Comparison of ENCODE assay signal across 20 cellular contexts in the genomic region with DNA sequence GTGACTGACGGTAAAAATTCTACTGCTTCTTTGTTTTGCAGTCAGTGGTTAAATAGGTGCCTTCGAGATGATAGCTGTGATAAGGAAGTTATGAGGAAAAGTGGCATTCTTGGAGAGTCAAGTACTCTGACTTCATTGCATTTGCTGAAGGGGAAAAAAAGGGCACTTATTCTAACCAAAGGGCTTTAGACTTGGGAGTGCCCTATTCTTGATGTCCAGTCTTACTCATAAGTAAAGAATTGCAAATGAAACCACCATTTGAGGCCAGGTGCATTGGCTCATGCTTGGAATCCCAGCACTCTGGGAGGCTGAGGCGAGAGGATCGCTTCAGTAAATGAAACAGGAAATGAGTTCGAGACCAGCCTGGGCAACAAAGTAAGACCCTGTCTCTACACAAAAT.
DNase-seq lines count a peak whose midpoint lies in the region; ATAC-seq and FAIRE-seq lines count a peak whose summit lies in the region.
"Had no signal": no experiment of that assay in that cellular context is flagged by ENCODE, and none has a peak within 500 bp of the region (broad histone marks: within the 10 kb centered on the region; RNA-seq: fewer than 3 reads in every experiment).

No MANE protein-coding gene starts in this region.

- no peaks in the 10 kb centered on the region for H3K9me3 Mint-ChIP-seq in activated naive CD4-positive, alpha-beta T cell treated with anti-CD3 and anti-CD28 coated beads, Interleukin-2, amount 50 U/mL, for 24 hours
- H3K9me3 Mint-ChIP-seq: CD8-positive, alpha-beta memory T cell; immature natural killer cell had no signal

- peaks cover 3% of the 10 kb centered on the region for H3K36me3 Mint-ChIP-seq in activated naive CD4-positive, alpha-beta T cell treated with anti-CD3 and anti-CD28 coated beads, Interleukin-2, amount 50 U/mL, for 24 hours

- peak overlapping the region; percentile 30 for H3K27ac Mint-ChIP-seq in activated naive CD4-positive, alpha-beta T cell treated with anti-CD3 and anti-CD28 coated beads, Interleukin-2, amount 50 U/mL, for 24 hours
- H3K27ac Mint-ChIP-seq: immature natural killer cell had no signal

- no peak for FAIRE-seq in urothelium cell line (lab: Jason Lieb, UNC)
- FAIRE-seq: G401.6, GM12891 had no signal

- H3K4me1 Mint-ChIP-seq in activated naive CD4-positive, alpha-beta T cell treated with anti-CD3 and anti-CD28 coated beads, Interleukin-2, amount 50 U/mL, for 24 hours, result no peaks in the 10 kb centered on the region
- H3K4me1 Mint-ChIP-seq: CD8-positive, alpha-beta memory T cell had no signal

- H3K27me3 Mint-ChIP-seq in activated naive CD4-positive, alpha-beta T cell treated with anti-CD3 and anti-CD28 coated beads, Interleukin-2, amount 50 U/mL, for 24 hours, result no peaks in the 10 kb centered on the region
- H3K27me3 Mint-ChIP-seq: CD8-positive, alpha-beta memory T cell had no signal

- ATAC-seq in GM18519 (IDR thresholded peaks at IDR 0.05; ENCODE audit: low FRiP score, unreplicated experiment) (no peak), GM18517 (IDR thresholded peaks at IDR 0.05; ENCODE audit: unreplicated experiment) (no peak), GM19324 (IDR thresholded peaks at IDR 0.05; ENCODE audit: low FRiP score, unreplicated experiment) (no peak)

- no peak for DNase-seq in activated naive CD4-positive, alpha-beta T cell (lab: John Stamatoyannopoulos, UW)
- DNase-seq in SW480 (ENCODE audit: low spot score) (peak; percentile 35), islet precursor cell (peak; percentile 90), urothelium cell line (ENCODE audit: low spot score) (peak; percentile 35)
- DNase-seq: activated CD4-positive, alpha-beta T cell treated with anti-CD3 and anti-CD28 coated beads, Interleukin-2, amount 50 U/mL, for 48 hours; activated T-cell treated with anti-CD3 and anti-CD28 coated beads, Interleukin-2, amount 50 U/mL, for 48 hours; CD8-positive, alpha-beta memory T cell; H7; immature natural killer cell; KG1; NCI-H1694; NCI-H524; occipital lobe; stimulated activated CD4-positive, alpha-beta T cell treated with anti-CD3 and anti-CD28 coated beads, Interleukin-4, amount 100 ng/mL, for 1 hour had no signal

- H3K4me3 Mint-ChIP-seq in activated naive CD4-positive, alpha-beta T cell treated with anti-CD3 and anti-CD28 coated beads, Interleukin-2, amount 50 U/mL, for 24 hours, result no peak overlapping the region
- H3K4me3 Mint-ChIP-seq: immature natural killer cell had no signal

Comparison
In these comparisons a context has a peak if more than half of its experiments do, and no peak if none do; other contexts are left out.
1. DNase-seq: peak in SW480 (single experiment), islet precursor cell (single experiment) and urothelium cell line (single experiment); none in activated naive CD4-positive, alpha-beta T cell (0 of 4).